Comparison of ENCODE assay signal across 27 cellular contexts in genomic region chr6:89965441-89966249, GRCh38.
A peak's percentile ranks its signal among the peaks of the same experiment; 100 is the strongest.
DNase-seq lines count a peak whose midpoint lies in the region; ATAC-seq and TF ChIP-seq lines count a peak whose summit lies in the region.
"Had no signal": no experiment of that assay in that cellular context is flagged by ENCODE, and none has a peak within 500 bp of the region (broad histone marks: within the 10 kb centered on the region; RNA-seq: fewer than 3 reads in every experiment).

No MANE protein-coding gene starts in this region.

- H3K27ac Mint-ChIP-seq in activated naive CD4-positive, alpha-beta T cell treated with anti-CD3 and anti-CD28 coated beads, Interleukin-2, amount 50 U/mL, for 24 hours: peak overlapping the region; percentile 98
- peak overlapping the region; percentile 64 for H3K27ac Mint-ChIP-seq in activated CD8-positive, alpha-beta T cell treated with anti-CD3 and anti-CD28 coated beads, Interleukin-2, amount 10 ng/mL, durations not matched to agents 7 days and 5 days
- H3K27ac Mint-ChIP-seq in endodermal cell: no peak overlapping the region

- H3K36me3 ChIP-seq in endodermal cell (ENCODE audit: control insufficient read depth, insufficient read depth, low read length): no peaks in the 10 kb centered on the region
- H3K36me3 ChIP-seq: ascending aorta, cardiac muscle cell, ovary, suprapubic skin, upper lobe of left lung had no signal

- H3K27ac ChIP-seq in endodermal cell (ENCODE audit: low read depth, low read length): peak overlapping the region; percentile 65
- H3K27ac ChIP-seq: ascending aorta, BLaER1, cardiac muscle cell, coronary artery, ovary, suprapubic skin, upper lobe of left lung had no signal

- no peak for DNase-seq in activated naive CD4-positive, alpha-beta T cell treated with anti-CD3 and anti-CD28 coated beads, Interleukin-2, amount 50 U/mL, for 16 hours
- DNase-seq in activated CD8-positive, alpha-beta T cell treated with anti-CD3 and anti-CD28 coated beads, Interleukin-2, amount 10 ng/mL, durations not matched to agents 7 days and 5 days: no peak
- DNase-seq in endodermal cell (no peak), COLO668 (lab: John Stamatoyannopoulos, UW; ENCODE audit: unreplicated experiment) (no peak), NCI-H774 (lab: John Stamatoyannopoulos, UW) (no peak)
- DNase-seq: Caco-2; DMS79; effector memory CD4-positive, alpha-beta T cell; GDM1; HCEC 1CT; Karpas-422; mammary epithelial cell; NCI-H1417 treated with DMSO at 0.1 percent for 48 hours; NCI-H2081; NCI-H226; NCI-H748 treated with DMSO at 0.1 percent for 48 hours; ovary; stimulated activated CD4-positive, alpha-beta T cell treated with anti-CD3 and anti-CD28 coated beads, Interleukin-4, amount 100 ng/mL, for 4 hours; SW 1271; upper lobe of left lung had no signal

- no peak overlapping the region for H3K4me3 ChIP-seq in endodermal cell (ENCODE audit: low read length)
- H3K4me3 ChIP-seq: ascending aorta, BLaER1, cardiac muscle cell, coronary artery, ovary, suprapubic skin, upper lobe of left lung had no signal

- POLR2A ChIA-PET in activated CD8-positive, alpha-beta T cell treated with anti-CD3 and anti-CD28 coated beads, Interleukin-2, amount 10 ng/mL, durations not matched to agents 7 days and 5 days (lab: Charles Lee): no interaction called here

- H3K4me3 Mint-ChIP-seq in activated naive CD4-positive, alpha-beta T cell treated with anti-CD3 and anti-CD28 coated beads, Interleukin-2, amount 50 U/mL, for 24 hours: peak overlapping the region; percentile 78
- H3K4me3 Mint-ChIP-seq in activated CD8-positive, alpha-beta T cell treated with anti-CD3 and anti-CD28 coated beads, Interleukin-2, amount 10 ng/mL, durations not matched to agents 7 days and 5 days: no peak overlapping the region
- no peak overlapping the region for H3K4me3 Mint-ChIP-seq in endodermal cell

- peaks cover 6% of the 10 kb centered on the region for H3K9me3 Mint-ChIP-seq in activated naive CD4-positive, alpha-beta T cell treated with anti-CD3 and anti-CD28 coated beads, Interleukin-2, amount 50 U/mL, for 24 hours
- no peaks in the 10 kb centered on the region for H3K9me3 Mint-ChIP-seq in activated CD8-positive, alpha-beta T cell treated with anti-CD3 and anti-CD28 coated beads, Interleukin-2, amount 10 ng/mL, durations not matched to agents 7 days and 5 days (ENCODE audit: insufficient read depth)
- H3K9me3 Mint-ChIP-seq in endodermal cell: no peaks in the 10 kb centered on the region

- no peaks in the 10 kb centered on the region for H3K9me3 ChIP-seq in endodermal cell (ENCODE audit: control insufficient read depth, low read length)
- H3K9me3 ChIP-seq: ascending aorta, BLaER1, Caco-2, ovary, suprapubic skin, upper lobe of left lung had no signal

- 88 to 100% methylated on average over 2 of the region's 2 CpGs for WGBS in endodermal cell (ENCODE audit: insufficient coverage in 1 of 2, insufficient read length in 1 of 2), 2 experiments

- H3K27me3 ChIP-seq in endodermal cell (ENCODE audit: control insufficient read depth, insufficient read depth, low read length, poor library complexity, severe bottlenecking): no peaks in the 10 kb centered on the region
- H3K27me3 ChIP-seq: ascending aorta, BLaER1, cardiac muscle cell, ovary, suprapubic skin, upper lobe of left lung had no signal

- peaks cover 74% of the 10 kb centered on the region for H3K4me1 Mint-ChIP-seq in activated naive CD4-positive, alpha-beta T cell treated with anti-CD3 and anti-CD28 coated beads, Interleukin-2, amount 50 U/mL, for 24 hours
- peaks cover 42% of the 10 kb centered on the region for H3K4me1 Mint-ChIP-seq in activated CD8-positive, alpha-beta T cell treated with anti-CD3 and anti-CD28 coated beads, Interleukin-2, amount 10 ng/mL, durations not matched to agents 7 days and 5 days (ENCODE audit: low read depth)
- H3K4me1 Mint-ChIP-seq in endodermal cell: no peaks in the 10 kb centered on the region

- CTCF ChIA-PET in activated CD8-positive, alpha-beta T cell treated with anti-CD3 and anti-CD28 coated beads, Interleukin-2, amount 10 ng/mL, durations not matched to agents 7 days and 5 days (lab: Charles Lee): interaction anchor here (0.7 to 1.9 kb wide), 5 partner anchors 8 to 308 kb away, joined by 3 to 8 read pairs (median 5); no protein-coding TSS in a partner anchor

- no peaks in the 10 kb centered on the region for H3K27me3 Mint-ChIP-seq in activated naive CD4-positive, alpha-beta T cell treated with anti-CD3 and anti-CD28 coated beads, Interleukin-2, amount 50 U/mL, for 24 hours
- H3K27me3 Mint-ChIP-seq in activated CD8-positive, alpha-beta T cell treated with anti-CD3 and anti-CD28 coated beads, Interleukin-2, amount 10 ng/mL, durations not matched to agents 7 days and 5 days (ENCODE audit: low read depth): no peaks in the 10 kb centered on the region
- no peaks in the 10 kb centered on the region for H3K27me3 Mint-ChIP-seq in endodermal cell (ENCODE audit: insufficient read depth)

- no peak overlapping the region for H3K9ac ChIP-seq in endodermal cell (ENCODE audit: extremely low read depth, low read length, poor library complexity, severe bottlenecking)
- H3K9ac ChIP-seq: BLaER1 had no signal

- no peak for ATAC-seq in activated CD8-positive, alpha-beta T cell treated with anti-CD3 and anti-CD28 coated beads, Interleukin-2, amount 10 ng/mL, durations not matched to agents 7 days and 5 days
- no peak for ATAC-seq in HG02678 (IDR thresholded peaks at IDR 0.05; ENCODE audit: unreplicated experiment)

- TF ChIP-seq CTCF in endodermal cell (conservative IDR thresholded peaks at IDR 0.05): no peak

- peaks cover 45% of the 10 kb centered on the region for H3K36me3 Mint-ChIP-seq in activated naive CD4-positive, alpha-beta T cell treated with anti-CD3 and anti-CD28 coated beads, Interleukin-2, amount 50 U/mL, for 24 hours
- peaks cover 65% of the 10 kb centered on the region for H3K36me3 Mint-ChIP-seq in activated CD8-positive, alpha-beta T cell treated with anti-CD3 and anti-CD28 coated beads, Interleukin-2, amount 10 ng/mL, durations not matched to agents 7 days and 5 days (ENCODE audit: low read depth)
- no peaks in the 10 kb centered on the region for H3K36me3 Mint-ChIP-seq in endodermal cell (ENCODE audit: low read depth)

- no peaks in the 10 kb centered on the region for H3K4me1 ChIP-seq in endodermal cell (ENCODE audit: control insufficient read depth, insufficient read depth, low read length)
- H3K4me1 ChIP-seq: ascending aorta, BLaER1, Caco-2 had no signal
